8 cellular contexts compared by ENCODE assay signal in the genomic region with DNA sequence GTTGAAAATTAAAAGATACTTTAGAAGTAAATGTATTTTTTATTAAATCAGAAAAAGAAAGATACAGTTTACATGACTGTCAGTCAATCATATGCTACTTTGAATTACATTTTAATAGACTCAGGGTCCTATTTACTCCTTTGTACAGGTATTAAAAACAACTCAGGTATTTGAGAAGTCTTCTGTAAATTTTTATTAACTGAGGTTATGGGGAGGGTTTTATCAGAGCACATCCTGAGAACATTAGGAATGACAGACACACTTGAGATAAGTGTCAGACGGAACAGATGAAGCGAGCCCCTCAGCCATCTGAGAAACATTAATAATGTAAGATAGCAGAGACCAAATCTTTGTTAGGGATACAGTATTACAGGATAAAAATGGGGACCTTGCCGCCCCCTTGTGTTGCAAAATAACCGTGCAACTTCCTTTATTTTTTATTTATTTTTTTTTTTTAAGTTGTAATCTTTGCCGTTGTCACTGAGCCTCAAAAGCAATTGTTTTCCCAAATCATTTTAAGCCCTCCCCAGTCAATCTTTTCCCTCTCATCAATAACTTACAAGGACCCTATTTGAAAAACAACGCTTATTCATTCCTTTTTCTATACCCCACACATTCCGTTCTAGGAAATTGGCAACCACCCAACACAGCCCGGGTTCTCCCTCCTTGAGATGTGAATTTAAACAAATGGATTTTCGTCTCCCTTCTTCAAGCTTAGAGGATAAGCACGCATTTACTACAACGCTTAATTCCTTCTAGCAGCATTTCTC.
DNase-seq lines count a peak whose midpoint lies in the region; ATAC-seq and TF ChIP-seq lines count a peak whose summit lies in the region.

No MANE protein-coding gene starts in this region.

- H3K9me3 Mint-ChIP-seq in activated naive CD4-positive, alpha-beta T cell treated with anti-CD3 and anti-CD28 coated beads for 36 hours = no peaks in the 10 kb centered on the region

- no peak overlapping the region for H3K27ac ChIP-seq in thyroid gland

- peaks cover 34 to 42% of the 10 kb centered on the region in 2 donors for H3K4me1 ChIP-seq in thyroid gland

- TF ChIP-seq POLR2A in thyroid gland (IDR thresholded peaks at IDR 0.05) = no peak

- no peaks in the 10 kb centered on the region for H3K9me3 ChIP-seq in thyroid gland

- ATAC-seq in HG03457 (IDR thresholded peaks at IDR 0.05; ENCODE audit: unreplicated experiment) = no peak
- ATAC-seq in GM21367 (IDR thresholded peaks at IDR 0.05; ENCODE audit: unreplicated experiment) = no peak

- WGBS in thyroid gland, 2 donors = 13 to 15% methylated on average over 11 of the region's 11 CpGs

- H3K27me3 ChIP-seq in thyroid gland = no peaks in the 10 kb centered on the region

- TF ChIP-seq CTCF in thyroid gland (IDR thresholded peaks at IDR 0.05) = peak in 5 of 6 experiments; percentile 22 to 66 (median 50)

- H3K4me3 Mint-ChIP-seq in activated naive CD4-positive, alpha-beta T cell treated with anti-CD3 and anti-CD28 coated beads for 36 hours = peak overlapping the region; percentile 44

- no peaks in the 10 kb centered on the region for H3K27me3 Mint-ChIP-seq in activated naive CD4-positive, alpha-beta T cell treated with anti-CD3 and anti-CD28 coated beads for 36 hours (ENCODE audit: low read depth)

- DNase-seq in activated gamma-delta T cell treated with Interleukin-2 at 50 U/mL for 16 hours = peak; percentile 27
- no peak for DNase-seq in activated gamma-delta T cell (lab: John Stamatoyannopoulos, UW)
- peak; percentile 67 to 81 for DNase-seq in NCI-H524 (lab: John Stamatoyannopoulos, UW)
- DNase-seq in activated naive CD4-positive, alpha-beta T cell treated with anti-CD3 and anti-CD28 coated beads for 36 hours = peak; percentile 55
- DNase-seq in iPS-NIHi11 (ENCODE audit: low spot score) = peak; percentile 46
- DNase-seq in thyroid gland = peak; percentile 28 to 35

- H3K36me3 ChIP-seq in thyroid gland = no peaks in the 10 kb centered on the region

- H3K27ac Mint-ChIP-seq in activated naive CD4-positive, alpha-beta T cell treated with anti-CD3 and anti-CD28 coated beads for 36 hours = no peak overlapping the region

- H3K36me3 Mint-ChIP-seq in activated naive CD4-positive, alpha-beta T cell treated with anti-CD3 and anti-CD28 coated beads for 36 hours (ENCODE audit: low read depth) = no peaks in the 10 kb centered on the region

- CTCF ChIA-PET in activated naive CD4-positive, alpha-beta T cell treated with anti-CD3 and anti-CD28 coated beads for 36 hours (lab: Charles Lee) = interaction anchor here (0.6 to 4.2 kb wide), 5 partner anchors 8 to 118 kb away, joined by 3 to 37 read pairs (median 5); no protein-coding TSS in a partner anchor

- peaks cover 35% of the 10 kb centered on the region for H3K4me1 Mint-ChIP-seq in activated naive CD4-positive, alpha-beta T cell treated with anti-CD3 and anti-CD28 coated beads for 36 hours (ENCODE audit: low read depth)

- no peak overlapping the region for H3K4me3 ChIP-seq in thyroid gland (replicated peaks in 1 of 3)

- intact Hi-C loops in activated naive CD4-positive, alpha-beta T cell treated with anti-CD3 and anti-CD28 coated beads for 36 hours (cut with micrococcal nuclease) = loop anchor here (2.0 to 10.0 kb wide), 4 partner anchors 71 to 1631 kb away; no protein-coding TSS in a partner anchor
- intact Hi-C loops in thyroid gland (cut with DNase I) = loop anchor here (5.0 kb wide), 1 partner anchor 366 kb away; no protein-coding TSS in a partner anchor
